ENCODE assay signal across 8 cellular contexts in the genomic region with DNA sequence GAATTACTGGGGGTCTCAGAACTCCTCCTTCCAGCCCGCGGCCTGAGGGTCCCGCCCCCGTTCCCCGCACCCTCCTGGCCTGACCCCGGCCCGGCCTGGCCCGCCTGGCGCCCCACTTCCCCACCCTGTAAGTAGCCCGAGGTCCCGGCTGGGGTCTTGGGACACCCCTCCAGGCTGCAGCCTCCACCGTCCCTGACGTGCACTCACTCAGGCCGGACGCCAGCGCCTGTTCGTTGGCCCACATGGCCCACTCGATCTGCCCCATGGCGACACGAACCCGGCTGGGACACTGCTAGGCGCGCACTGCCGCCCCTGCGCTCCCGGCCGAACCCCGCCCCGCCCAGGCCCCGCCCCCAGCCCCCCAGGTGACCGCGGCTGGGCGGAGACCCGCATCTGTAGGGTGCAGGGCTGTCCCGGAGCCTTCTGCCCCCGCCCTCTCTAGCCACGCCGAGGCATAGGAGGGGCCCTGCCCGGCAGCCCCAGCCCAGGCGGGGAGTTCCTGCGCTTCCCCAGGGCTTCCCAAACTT. TPM values are rescaled to one million over a fixed set of nuclear protein-coding genes. Genes with fewer than 3 reads are reported as not detected.
DNase-seq lines count a peak whose midpoint lies in the region; ATAC-seq and TF ChIP-seq lines count a peak whose summit lies in the region.

A gene (minus strand): TSS at position 305 of the 527 bp plus-strand sequence. CDS start 40 bp downstream, at position 265.

- ATAC-seq in HG02970 (IDR thresholded peaks at IDR 0.05; ENCODE audit: low FRiP score, unreplicated experiment), result peak; percentile 53

- peak within 1 kb of the TSS; percentile 40 for H3K27ac ChIP-seq in temporal lobe (ENCODE audit: low read depth, low read length)

- TF ChIP-seq CTCF in foreskin fibroblast (IDR thresholded peaks at IDR 0.05; ENCODE audit: low read depth, low read length), result no peak

- peak within 1 kb of the TSS; percentile 63 to 86 for H3K4me3 ChIP-seq in foreskin fibroblast (ENCODE audit: low read depth in 1 of 2, low read length in 2 of 2)

- DNase-seq in SIG-M5 treated with dmso at 0.1 percent for 504 hours (lab: John Stamatoyannopoulos, UW; ENCODE audit: unreplicated experiment), result peak; percentile 76
- no peak for DNase-seq in SIG-M5 (lab: John Stamatoyannopoulos, UW)
- peak; percentile 68 for DNase-seq in OCI-M1 (lab: John Stamatoyannopoulos, UW)
- DNase-seq in activated T-helper 1 cell treated with anti-CD3 and anti-CD28 coated beads, Interleukin-2, amount 50 U/mL, for 16 hours (ENCODE audit: low read depth in 1 of 2, low spot score in 1 of 2), result peak; percentile 60 to 61
- peak; percentile 72 to 84 for DNase-seq in foreskin fibroblast
- peak; percentile 17 for DNase-seq in non-pigmented ciliary epithelial cell (ENCODE audit: low read depth)

RNA-seq across cellular contexts. Expression of the gene that starts here (rescaled TPM):
- total RNA-seq in temporal lobe, result 13.5 TPM
